1 cellular context compared by ENCODE assay signal in the genomic region with DNA sequence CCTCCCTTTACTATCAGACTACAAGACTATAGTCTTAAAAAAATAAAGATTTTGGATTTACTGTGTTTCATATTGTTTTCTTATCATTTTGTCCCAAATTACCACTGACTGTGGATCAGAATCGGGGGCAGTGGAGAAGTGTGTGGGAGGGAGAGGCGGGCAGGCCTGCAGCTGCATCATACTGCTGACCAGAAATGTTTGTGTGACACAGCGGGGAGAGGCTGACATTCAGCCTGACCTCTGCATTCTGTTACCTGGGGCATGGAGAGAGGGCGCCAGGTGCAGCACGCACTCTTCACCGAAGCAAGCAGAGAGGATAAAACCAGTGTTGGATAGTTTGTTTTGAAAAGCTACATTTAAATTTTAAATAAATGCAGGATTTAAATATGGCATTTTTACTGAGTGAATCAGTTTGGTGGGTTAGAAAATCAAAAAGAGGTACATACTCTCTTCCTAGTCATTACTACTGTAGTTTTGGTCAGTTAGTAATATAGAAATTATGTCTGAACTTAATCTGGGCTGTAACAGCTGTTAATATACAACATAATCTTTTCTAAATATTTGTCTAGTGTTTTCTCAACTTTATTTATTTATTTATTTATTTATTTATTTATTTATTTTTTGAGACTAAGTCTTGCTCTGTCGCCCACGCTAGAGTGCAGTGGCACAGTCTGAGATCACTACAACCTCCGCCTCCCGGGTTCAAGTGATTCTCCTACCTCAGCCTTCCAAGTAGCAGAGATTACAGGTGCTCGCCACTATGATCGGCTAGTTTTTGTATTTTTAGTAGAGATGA.
TF ChIP-seq lines count a peak whose summit lies in the region.

No MANE protein-coding gene starts in this region.

TF ChIP-seq in SK-N-SH treated with all-trans-retinoic acid at 6 μM for 48 hours, 23 proteins besides CTCF, POLR2A, EP300 and RAD21 (continued from another document):
- TF ChIP-seq, protein P1, sequence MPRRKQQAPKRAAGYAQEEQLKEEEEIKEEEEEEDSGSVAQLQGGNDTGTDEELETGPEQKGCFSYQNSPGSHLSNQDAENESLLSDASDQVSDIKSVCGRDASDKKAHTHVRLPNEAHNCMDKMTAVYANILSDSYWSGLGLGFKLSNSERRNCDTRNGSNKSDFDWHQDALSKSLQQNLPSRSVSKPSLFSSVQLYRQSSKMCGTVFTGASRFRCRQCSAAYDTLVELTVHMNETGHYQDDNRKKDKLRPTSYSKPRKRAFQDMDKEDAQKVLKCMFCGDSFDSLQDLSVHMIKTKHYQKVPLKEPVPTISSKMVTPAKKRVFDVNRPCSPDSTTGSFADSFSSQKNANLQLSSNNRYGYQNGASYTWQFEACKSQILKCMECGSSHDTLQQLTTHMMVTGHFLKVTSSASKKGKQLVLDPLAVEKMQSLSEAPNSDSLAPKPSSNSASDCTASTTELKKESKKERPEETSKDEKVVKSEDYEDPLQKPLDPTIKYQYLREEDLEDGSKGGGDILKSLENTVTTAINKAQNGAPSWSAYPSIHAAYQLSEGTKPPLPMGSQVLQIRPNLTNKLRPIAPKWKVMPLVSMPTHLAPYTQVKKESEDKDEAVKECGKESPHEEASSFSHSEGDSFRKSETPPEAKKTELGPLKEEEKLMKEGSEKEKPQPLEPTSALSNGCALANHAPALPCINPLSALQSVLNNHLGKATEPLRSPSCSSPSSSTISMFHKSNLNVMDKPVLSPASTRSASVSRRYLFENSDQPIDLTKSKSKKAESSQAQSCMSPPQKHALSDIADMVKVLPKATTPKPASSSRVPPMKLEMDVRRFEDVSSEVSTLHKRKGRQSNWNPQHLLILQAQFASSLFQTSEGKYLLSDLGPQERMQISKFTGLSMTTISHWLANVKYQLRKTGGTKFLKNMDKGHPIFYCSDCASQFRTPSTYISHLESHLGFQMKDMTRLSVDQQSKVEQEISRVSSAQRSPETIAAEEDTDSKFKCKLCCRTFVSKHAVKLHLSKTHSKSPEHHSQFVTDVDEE (CRISPR knock-in tag; IDR thresholded peaks at IDR 0.05), result no peak
- no peak for TF ChIP-seq ZFP30 (CRISPR knock-in tag; IDR thresholded peaks at IDR 0.05)
- TF ChIP-seq SNAI2 (CRISPR knock-in tag; IDR thresholded peaks at IDR 0.05), result no peak
- no peak for TF ChIP-seq TOX (CRISPR knock-in tag; IDR thresholded peaks at IDR 0.05; ENCODE audit: borderline replicate concordance)
- TF ChIP-seq ZFP3 (CRISPR knock-in tag; IDR thresholded peaks at IDR 0.05), result no peak
- no peak for TF ChIP-seq CSRNP3 (CRISPR knock-in tag; IDR thresholded peaks at IDR 0.05)
- TF ChIP-seq, protein P2, sequence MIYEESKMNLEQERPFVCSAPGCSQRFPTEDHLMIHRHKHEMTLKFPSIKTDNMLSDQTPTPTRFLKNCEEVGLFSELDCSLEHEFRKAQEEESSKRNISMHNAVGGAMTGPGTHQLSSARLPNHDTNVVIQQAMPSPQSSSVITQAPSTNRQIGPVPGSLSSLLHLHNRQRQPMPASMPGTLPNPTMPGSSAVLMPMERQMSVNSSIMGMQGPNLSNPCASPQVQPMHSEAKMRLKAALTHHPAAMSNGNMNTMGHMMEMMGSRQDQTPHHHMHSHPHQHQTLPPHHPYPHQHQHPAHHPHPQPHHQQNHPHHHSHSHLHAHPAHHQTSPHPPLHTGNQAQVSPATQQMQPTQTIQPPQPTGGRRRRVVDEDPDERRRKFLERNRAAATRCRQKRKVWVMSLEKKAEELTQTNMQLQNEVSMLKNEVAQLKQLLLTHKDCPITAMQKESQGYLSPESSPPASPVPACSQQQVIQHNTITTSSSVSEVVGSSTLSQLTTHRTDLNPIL (CRISPR knock-in tag; IDR thresholded peaks at IDR 0.05; ENCODE audit: low read depth), result no peak
